7 cellular contexts compared by ENCODE assay signal in genomic region chr4:153488006-153488718, GRCh38. TPM values are rescaled to one million over a fixed set of nuclear protein-coding genes. Genes with fewer than 3 reads are reported as not detected.
A peak's percentile ranks its signal among the peaks of the same experiment; 100 is the strongest.
DNase-seq lines count a peak whose midpoint lies in the region; ATAC-seq and TF ChIP-seq lines count a peak whose summit lies in the region.

No MANE protein-coding gene starts in this region.

- TF ChIP-seq CTCF in colonic mucosa (IDR thresholded peaks at IDR 0.05), result no peak
- TF ChIP-seq CTCF in osteoblast (IDR thresholded peaks at IDR 0.05; ENCODE audit: extremely low read depth, low read depth, low read length), result no peak

- H3K4me3 ChIP-seq in colonic mucosa (peak overlapping the region; percentile 15), osteoblast (ENCODE audit: insufficient read depth, low read length) (peak overlapping the region; percentile 49)

- peak overlapping the region; percentile 86 for H2AFZ ChIP-seq in osteoblast (ENCODE audit: low read length)

- peak; percentile 73 for ATAC-seq in GM19324 (IDR thresholded peaks at IDR 0.05; ENCODE audit: low FRiP score, unreplicated experiment)
- ATAC-seq in HG03139 (IDR thresholded peaks at IDR 0.05; ENCODE audit: unreplicated experiment), result peak; percentile 41

- H3K79me2 ChIP-seq in osteoblast (ENCODE audit: insufficient read depth, low read length), result peaks cover 4% of the 10 kb centered on the region

- peak overlapping the region; percentile 76 for H3K4me2 ChIP-seq in osteoblast (ENCODE audit: insufficient read depth, low read length)

- H4K20me1 ChIP-seq in osteoblast (ENCODE audit: insufficient read depth, low read length), result no peaks in the 10 kb centered on the region

- H3K4me1 ChIP-seq in colonic mucosa (peaks cover 9% of the 10 kb centered on the region), osteoblast (ENCODE audit: insufficient read depth, low read length) (peaks cover 38% of the 10 kb centered on the region)

- H3K9ac ChIP-seq in colonic mucosa (ENCODE audit: low read depth in 2 of 2, low read length in 2 of 2), result peak overlapping the region; percentile 47 to 58

- DNase-seq in activated CD4-positive, CD25-positive, alpha-beta regulatory T cell treated with anti-CD3 and anti-CD28 coated beads, Interleukin-2, amount 50 U/mL, for 16 hours (ENCODE audit: low read depth, low spot score), result peak; percentile 57
- no peak for DNase-seq in colonic mucosa
- no peak for DNase-seq in osteoblast (ENCODE audit: insufficient read length, low spot score, missing footprints)
- no peak for DNase-seq in NCI-H2227 treated with DMSO at 0.1 percent for 48 hours (lab: John Stamatoyannopoulos, UW)
- no peak for DNase-seq in G401 (ENCODE audit: low spot score)

- H3K27ac ChIP-seq in colonic mucosa (peak overlapping the region; percentile 63), osteoblast (ENCODE audit: low read depth, low read length) (peak overlapping the region; percentile 64)

- H3K36me3 ChIP-seq in colonic mucosa (no peaks in the 10 kb centered on the region), osteoblast (ENCODE audit: insufficient read depth, low read length) (no peaks in the 10 kb centered on the region)

- in situ Hi-C loops in G401 (cut with HindIII; ENCODE audit: low sequenced_read_pairs), result no loop called here

- H3K27me3 ChIP-seq in colonic mucosa (no peaks in the 10 kb centered on the region), osteoblast (ENCODE audit: insufficient read depth, low read length) (no peaks in the 10 kb centered on the region)

- intact Hi-C loops in colonic mucosa (cut with DNase I), result no loop called here

- H3K9me3 ChIP-seq in colonic mucosa (no peaks in the 10 kb centered on the region), osteoblast (ENCODE audit: low read depth, low read length) (no peaks in the 10 kb centered on the region)

RNA-seq across cellular contexts. Expression of gene TMEM131L, which starts 22.0 kb away (rescaled TPM):
- 1 to 10 TPM; 4.8 to 6.2 TPM for total RNA-seq in colonic mucosa
- 8.3 and 9.0 TPM in 2 replicates for total RNA-seq in osteoblast
- total RNA-seq in G401 (2014; rRNA removed; shearing (Covaris generic)), result 4.5 and 13.5 TPM in 2 replicates
